ENCODE assay signal across 8 cellular contexts in genomic region chr20:35954907-35955251, GRCh38. TPM values are rescaled to one million over a fixed set of nuclear protein-coding genes. Genes with fewer than 3 reads are reported as not detected.
DNase-seq lines count a peak whose midpoint lies in the region; ATAC-seq and TF ChIP-seq lines count a peak whose summit lies in the region.

No MANE protein-coding gene starts in this region.

- H3K36me3 Mint-ChIP-seq in activated T-helper 17 cell treated with anti-CD3 and anti-CD28 coated beads, Interleukin-2, amount 50 U/mL, for 72 hours (ENCODE audit: low read depth): peaks cover 23% of the 10 kb centered on the region

- intact Hi-C loops in left ventricle myocardium inferior (cut with micrococcal nuclease) (no loop called here), gastrocnemius medialis (cut with DNase I; ENCODE audit: low total_unique reads) (loop anchor here (1.0 to 5.0 kb wide), 4 partner anchors 109 to 353 kb away; partner anchors contain the start of gene RBM39)

- in situ Hi-C loops in gastrocnemius medialis (cut with MboI; ENCODE audit: low sequenced_read_pairs in 4 of 4): no loop called here

- peaks cover 43% of the 10 kb centered on the region for H3K4me1 ChIP-seq in left ventricle myocardium inferior
- peaks cover 22 to 27% of the 10 kb centered on the region in 2 donors for H3K4me1 ChIP-seq in gastrocnemius medialis

- ATAC-seq in activated T-helper 17 cell treated with anti-CD3 and anti-CD28 coated beads, Interleukin-2, amount 50 U/mL, for 72 hours (replicated peaks): peak; percentile 2
- ATAC-seq in gastrocnemius medialis (peak; percentile 7 to 8), GM19463 (IDR thresholded peaks at IDR 0.05; ENCODE audit: unreplicated experiment) (no peak), HG03097 (IDR thresholded peaks at IDR 0.05; ENCODE audit: low FRiP score, unreplicated experiment) (no peak)

- no peaks in the 10 kb centered on the region for H3K9me3 ChIP-seq in left ventricle myocardium inferior (replicated peaks)
- H3K9me3 ChIP-seq in gastrocnemius medialis: no peaks in the 10 kb centered on the region

- H3K27ac ChIP-seq in left ventricle myocardium inferior (replicated peaks) (peak overlapping the region; percentile 98), gastrocnemius medialis (peak overlapping the region; percentile 92 to 99 (median 96))

- H3K27me3 ChIP-seq in left ventricle myocardium inferior (ENCODE audit: low read depth) (no peaks in the 10 kb centered on the region), gastrocnemius medialis (no peaks in the 10 kb centered on the region)

- H3K4me3 Mint-ChIP-seq in activated T-helper 17 cell treated with anti-CD3 and anti-CD28 coated beads, Interleukin-2, amount 50 U/mL, for 72 hours: peak overlapping the region; percentile 99

- peaks cover 5% of the 10 kb centered on the region for H3K4me1 Mint-ChIP-seq in activated T-helper 17 cell treated with anti-CD3 and anti-CD28 coated beads, Interleukin-2, amount 50 U/mL, for 72 hours

- H3K36me3 ChIP-seq in left ventricle myocardium inferior: no peaks in the 10 kb centered on the region
- H3K36me3 ChIP-seq in gastrocnemius medialis: no peaks in the 10 kb centered on the region

- H3K27me3 Mint-ChIP-seq in activated T-helper 17 cell treated with anti-CD3 and anti-CD28 coated beads, Interleukin-2, amount 50 U/mL, for 72 hours: no peaks in the 10 kb centered on the region

- TF ChIP-seq POLR2A in gastrocnemius medialis (IDR thresholded peaks at IDR 0.05): no peak

- H3K9me3 Mint-ChIP-seq in activated T-helper 17 cell treated with anti-CD3 and anti-CD28 coated beads, Interleukin-2, amount 50 U/mL, for 72 hours: no peaks in the 10 kb centered on the region

- no peak for TF ChIP-seq CTCF in left ventricle myocardium inferior (IDR thresholded peaks at IDR 0.05; ENCODE audit: borderline replicate concordance)
- TF ChIP-seq CTCF in gastrocnemius medialis (IDR thresholded peaks at IDR 0.05 in 4 of 5, conservative IDR thresholded peaks at IDR 0.05 in 1 of 5): no peak

- DNase-seq in SKM-1 (lab: John Stamatoyannopoulos, UW; ENCODE audit: unreplicated experiment) (peak; percentile 55), SKM-1 treated with dmso at 0.1 percent for 144 hours (lab: John Stamatoyannopoulos, UW; ENCODE audit: unreplicated experiment) (no peak), LHCN-M2 (ENCODE audit: low read depth) (peak; percentile 42), left ventricle myocardium inferior (no peak), gastrocnemius medialis (no peak)

- H3K4me3 ChIP-seq in left ventricle myocardium inferior: peak overlapping the region; percentile 95
- H3K4me3 ChIP-seq in gastrocnemius medialis: peak overlapping the region; percentile 91 to 98 (median 96)

- peak overlapping the region; percentile 99 for H3K27ac Mint-ChIP-seq in activated T-helper 17 cell treated with anti-CD3 and anti-CD28 coated beads, Interleukin-2, amount 50 U/mL, for 72 hours

RNA-seq across cellular contexts. Expression of gene SCAND1, which starts 0.6 kb away (rescaled TPM):
- 125 and 133 TPM in 2 replicates for total RNA-seq in LHCN-M2 (2014; rRNA removed)
- 66.8 TPM for polyA plus RNA-seq in LHCN-M2 (2012)
- 10 to 100 TPM; 20.9 to 32.7 TPM for total RNA-seq in activated T-helper 17 cell treated with anti-CD3 and anti-CD28 coated beads, Interleukin-2, amount 50 U/mL, for 72 hours
- total RNA-seq in left ventricle myocardium inferior: 40.0 TPM
- 100 to 1,000 TPM in 3 of 4 donors, 10 to 100 TPM in 1; 88.3 to 138 (median 118) TPM for total RNA-seq in gastrocnemius medialis

RNA-seq across cellular contexts. Expression of gene CNBD2, which starts 13.5 kb away (rescaled TPM):
- total RNA-seq in LHCN-M2 (2014; rRNA removed) (1.4 TPM in 2 replicates), left ventricle myocardium inferior (3.7 TPM), gastrocnemius medialis (10 to 100 TPM in 1 of 4 donors, 1 to 10 TPM in 3; 6.4 to 18.7 (median 8.6) TPM)
- polyA plus RNA-seq in LHCN-M2 (2012): 1.8 TPM
- 1 to 10 TPM; 5.0 to 5.1 TPM for total RNA-seq in activated T-helper 17 cell treated with anti-CD3 and anti-CD28 coated beads, Interleukin-2, amount 50 U/mL, for 72 hours

Comparison
In these comparisons a context has a peak if more than half of its experiments do, and no peak if none do; other contexts are left out.
1. DNase-seq: peak in SKM-1 (single experiment) and LHCN-M2 (single experiment); none in SKM-1 treated with dmso at 0.1 percent for 144 hours (single experiment), left ventricle myocardium inferior (single experiment) and gastrocnemius medialis (0 of 2).
2. ATAC-seq: peak in activated T-helper 17 cell treated with anti-CD3 and anti-CD28 coated beads, Interleukin-2, amount 50 U/mL, for 72 hours (single experiment) and gastrocnemius medialis (2 of 2); none in GM19463 (single experiment) and HG03097 (single experiment).